1 cellular context compared by ENCODE assay signal in genomic region chr21:38290809-38291208, GRCh38.
TF ChIP-seq lines count a peak whose summit lies in the region.

No MANE protein-coding gene starts in this region.

TF ChIP-seq in IMR-90, 13 proteins besides CTCF, POLR2A, EP300 and RAD21:
- TF ChIP-seq ELK1 (IDR thresholded peaks at IDR 0.05; ENCODE audit: borderline replicate concordance, low read depth, low read length) (no peak), NFE2L2 (IDR thresholded peaks at IDR 0.05; ENCODE audit: low read depth, low read length) (no peak), RCOR1 (IDR thresholded peaks at IDR 0.05; ENCODE audit: insufficient replicate concordance, low read length) (no peak), MXI1 (IDR thresholded peaks at IDR 0.05; ENCODE audit: borderline replicate concordance, low read depth, low read length) (no peak)
